In genomic region chr4:99763635-99764101, GRCh38 we compare ENCODE assay signal across 9 cellular contexts. TPM values are rescaled to one million over a fixed set of nuclear protein-coding genes. Genes with fewer than 3 reads are reported as not detected.
DNase-seq lines count a peak whose midpoint lies in the region; ATAC-seq, FAIRE-seq and TF ChIP-seq lines count a peak whose summit lies in the region.
"Had no signal": no experiment of that assay in that cellular context is flagged by ENCODE, and none has a peak within 500 bp of the region (broad histone marks: within the 10 kb centered on the region; RNA-seq: fewer than 3 reads in every experiment).

No MANE protein-coding gene starts in this region.

- POLR2A ChIA-PET in HepG2 (lab: Yijun Ruan, JAX) (no interaction called here), PC-3 (lab: Charles Lee; ENCODE audit: unreplicated experiment) (no interaction called here)

- H3K4me1 ChIP-seq in right lobe of liver (no peaks in the 10 kb centered on the region), HepG2 (ENCODE audit: insufficient read depth, low read length) (no peaks in the 10 kb centered on the region), PC-3 (ENCODE audit: insufficient read depth, low read length) (peaks cover 15% of the 10 kb centered on the region), tibial artery (peaks cover 0 to 26% (median 10%) of the 10 kb centered on the region in 4 donors)

- in situ Hi-C loops in HepG2 (cut with HindIII; ENCODE audit: extremely low pct_ligation_motif_present, low pct_unique_long_range_greater_than_20kb) = no loop called here

- H3K9me3 ChIP-seq in right lobe of liver = no peaks in the 10 kb centered on the region
- H3K9me3 ChIP-seq in HepG2 (ENCODE audit: low read length) = no peaks in the 10 kb centered on the region
- H3K9me3 ChIP-seq in PC-3 (ENCODE audit: low read length) = no peaks in the 10 kb centered on the region
- no peaks in the 10 kb centered on the region for H3K9me3 ChIP-seq in tibial artery

- intact Hi-C loops in right lobe of liver (cut with DNase I) = no loop called here
- intact Hi-C loops in HepG2 (cut with micrococcal nuclease; ENCODE audit: unreplicated experiment) = no loop called here
- intact Hi-C loops in PC-3 (cut with micrococcal nuclease) = no loop called here
- intact Hi-C loops in tibial artery (cut with DNase I; ENCODE audit: low total_unique reads) = no loop called here

- TF ChIP-seq POLR2A in right lobe of liver (IDR thresholded peaks at IDR 0.05) = no peak
- no peak for TF ChIP-seq POLR2A in HepG2 (IDR thresholded peaks at IDR 0.05; ENCODE audit: insufficient read depth in 1 of 2, low read depth in 2 of 2, low read length in 2 of 2)

- H3K9me2 ChIP-seq in PC-3 (replicated peaks; ENCODE audit: low read length) = no peaks in the 10 kb centered on the region

- CTCF ChIA-PET in HepG2 (lab: Yijun Ruan, JAX; ENCODE audit: low intra/inter-chr PET ratio, low total read pairs) = no interaction called here
- CTCF ChIA-PET in PC-3 (lab: Charles Lee) = no interaction called here

- H4K20me1 ChIP-seq in HepG2 (ENCODE audit: insufficient read depth, low read length) (no peaks in the 10 kb centered on the region), PC-3 (ENCODE audit: low read length) (no peaks in the 10 kb centered on the region)

- H3K4me2 ChIP-seq in HepG2 (ENCODE audit: low read depth, low read length) (no peak overlapping the region), PC-3 (ENCODE audit: low read length) (peak overlapping the region; percentile 52; the same call in 1 of the 2 replicates)

- H2AFZ ChIP-seq in HepG2 (ENCODE audit: low read length) (no peak overlapping the region), PC-3 (ENCODE audit: low read length) (no peak overlapping the region)

- TF ChIP-seq CTCF in right lobe of liver (IDR thresholded peaks at IDR 0.05) (no peak), HepG2 (CRISPR knock-in tag; IDR thresholded peaks at IDR 0.05) (no peak), PC-3 (conservative IDR thresholded peaks at IDR 0.05; ENCODE audit: low read depth, low read length) (no peak), fibroblast of pulmonary artery (IDR thresholded peaks at IDR 0.05; ENCODE audit: low read length, missing control alignments) (no peak), tibial artery (IDR thresholded peaks at IDR 0.05) (no peak)

- H3K36me3 ChIP-seq in right lobe of liver = no peaks in the 10 kb centered on the region
- no peaks in the 10 kb centered on the region for H3K36me3 ChIP-seq in HepG2 (replicated peaks in 1 of 2; ENCODE audit: control insufficient read depth in 1 of 2, insufficient read depth in 2 of 2, low read length in 2 of 2)
- H3K36me3 ChIP-seq in PC-3 (ENCODE audit: low read depth, low read length) = no peaks in the 10 kb centered on the region
- H3K36me3 ChIP-seq in tibial artery = no peaks in the 10 kb centered on the region

- peak in 3 of 4 donors; percentile 58 to 99 (median 82) for ATAC-seq in right lobe of liver
- no peak for ATAC-seq in HepG2
- peak; percentile 99 for ATAC-seq in PC-3
- ATAC-seq in HG02588 (IDR thresholded peaks at IDR 0.05; ENCODE audit: unreplicated experiment) = no peak
- no peak for ATAC-seq in GM18870 (IDR thresholded peaks at IDR 0.05; ENCODE audit: unreplicated experiment)

- no peak overlapping the region for H3K4me3 ChIP-seq in right lobe of liver
- no peak overlapping the region for H3K4me3 ChIP-seq in HepG2 (replicated peaks in 1 of 3; ENCODE audit: insufficient read depth in 1 of 3, low read depth in 2 of 3, low read length in 3 of 3)
- no peak overlapping the region for H3K4me3 ChIP-seq in PC-3 (ENCODE audit: low read length)
- no peak overlapping the region for H3K4me3 ChIP-seq in fibroblast of pulmonary artery (replicated peaks; ENCODE audit: low read depth, low read length)
- no peak overlapping the region for H3K4me3 ChIP-seq in tibial artery
- H3K4me3 ChIP-seq: skin epidermis had no signal

- 25% methylated on average over 3 of the region's 3 CpGs for WGBS in right lobe of liver (ENCODE audit: insufficient coverage, low coverage, low lambda C conversion rate, missing lambda C conversion rate)
- 7% methylated on average over 3 of the region's 3 CpGs for WGBS in HepG2 (ENCODE audit: low lambda C conversion rate)

- H3K27ac ChIP-seq in right lobe of liver = no peak overlapping the region
- no peak overlapping the region for H3K27ac ChIP-seq in HepG2 (ENCODE audit: extremely low read length, insufficient read depth, low read length)
- H3K27ac ChIP-seq in PC-3 (ENCODE audit: low read length) = no peak overlapping the region
- peak overlapping the region; percentile 2 to 29 for H3K27ac ChIP-seq in tibial artery
- H3K27ac ChIP-seq: skin epidermis had no signal

- DNase-seq in right lobe of liver (peak in 1 of 3 donors; percentile 24), HepG2 (ENCODE audit: low spot score) (no peak), PC-3 (peak; percentile 95), fibroblast of pulmonary artery (ENCODE audit: low read depth) (peak; percentile 87), tibial artery (peak in 1 of 2 donors; percentile 48), NOMO-1 treated with dmso at 0.1 percent for 144 hours (lab: John Stamatoyannopoulos, UW; ENCODE audit: unreplicated experiment) (no peak)

- BruUV-seq in HepG2 (replicated peaks; lab: Mats Ljungman, UMichigan) (no TSS peak), PC-3 (replicated peaks; lab: Mats Ljungman, UMichigan) (no TSS peak)

- no peaks in the 10 kb centered on the region for H3F3A ChIP-seq in PC-3 (ENCODE audit: low read length, unreplicated experiment)

- no peak for FAIRE-seq in HepG2 (lab: Jason Lieb, UNC)

- H3K79me2 ChIP-seq in HepG2 (ENCODE audit: insufficient read depth, low read length) (no peaks in the 10 kb centered on the region), PC-3 (ENCODE audit: low read length) (no peaks in the 10 kb centered on the region)

- no peak for TF ChIP-seq EP300 in HepG2 (IDR thresholded peaks at IDR 0.05; ENCODE audit: low read depth in 2 of 2, low read length in 2 of 2)
- TF ChIP-seq EP300 in HepG2 (CRISPR knock-in tag; IDR thresholded peaks at IDR 0.05; ENCODE audit: borderline replicate concordance) = no peak

- no peak for TF ChIP-seq RAD21 in HepG2 (CRISPR knock-in tag; IDR thresholded peaks at IDR 0.05)

- H3K27me3 ChIP-seq in right lobe of liver (no peaks in the 10 kb centered on the region), HepG2 (ENCODE audit: control insufficient read depth in 1 of 2, insufficient read depth in 2 of 2, low read length in 2 of 2) (no peaks in the 10 kb centered on the region; a peak in 1 of 5 replicates), PC-3 (ENCODE audit: low read length) (no peaks in the 10 kb centered on the region), tibial artery (no peaks in the 10 kb centered on the region)

- H3K9ac ChIP-seq in HepG2 (ENCODE audit: insufficient read depth, low read depth, low read length) (no peak overlapping the region), PC-3 (ENCODE audit: low read length) (no peak overlapping the region)

TF ChIP-seq in HepG2, 621 proteins besides CTCF, POLR2A, EP300 and RAD21 (continues in another document):
- TF ChIP-seq ZNF83 (CRISPR knock-in tag; IDR thresholded peaks at IDR 0.05; ENCODE audit: borderline replicate concordance) = no peak
- no peak for TF ChIP-seq MAZ (IDR thresholded peaks at IDR 0.05; ENCODE audit: borderline replicate concordance, low read depth, low read length)
- no peak for TF ChIP-seq MAZ (CRISPR knock-in tag; IDR thresholded peaks at IDR 0.05; ENCODE audit: low read depth)
- no peak for TF ChIP-seq PHF20 (CRISPR knock-in tag; IDR thresholded peaks at IDR 0.05)
- no peak for TF ChIP-seq ZNF720 (CRISPR knock-in tag; IDR thresholded peaks at IDR 0.05)

RNA-seq across cellular contexts. Expression of gene DAPP1, which starts 53.0 kb away (rescaled TPM):
- total RNA-seq in right lobe of liver (1 to 10 TPM in 2 of 6 experiments, under 1 TPM in 4; 0.12 to 1.5 (median 0.73) TPM), HepG2 (2016; rRNA removed; fragmentation: Illumina TruSeq; extraction: Trizol) (not detected in 2 replicates), PC-3 (2014; rRNA removed) (11.6 and 11.8 TPM in 2 replicates)
- not detected in 2 replicates for total RNA-seq in HepG2 (2016; cell fraction: cytosol; rRNA removed; fragmentation: Illumina TruSeq; extraction: Trizol; ENCODE audit: low read depth)
- not detected in 2 replicates for total RNA-seq in HepG2 (2016; cell fraction: insoluble cytoplasmic fraction; rRNA removed; fragmentation: Illumina TruSeq; extraction: Trizol)
- total RNA-seq in HepG2 (2016; cell fraction: membrane; rRNA removed; fragmentation: Illumina TruSeq; extraction: Trizol) = not detected in 2 replicates
- total RNA-seq in HepG2 (2016; cell fraction: nucleus; rRNA removed; fragmentation: Illumina TruSeq; extraction: Trizol) = not detected in 2 replicates
- not detected in 2 replicates for polyA plus RNA-seq in HepG2 (2011; rRNA removed)
- polyA plus RNA-seq in HepG2 (2011; cell fraction: cytosol; rRNA removed) = not detected in 2 replicates
- polyA plus RNA-seq in HepG2 (2011; cell fraction: nucleus; rRNA removed) = not detected in 2 replicates
- polyA plus RNA-seq in HepG2 (2012) = not detected in 2 replicates
- not detected in 2 replicates for polyA plus RNA-seq in HepG2 (2016; cell fraction: cytosol; fragmentation: Illumina TruSeq; extraction: Trizol; ENCODE audit: low read depth)
- polyA plus RNA-seq in HepG2 (2016; cell fraction: insoluble cytoplasmic fraction; fragmentation: Illumina TruSeq; extraction: Trizol; ENCODE audit: low read depth) = not detected in 2 replicates
- not detected in 2 replicates for polyA plus RNA-seq in HepG2 (2016; cell fraction: membrane; fragmentation: Illumina TruSeq; extraction: Trizol; ENCODE audit: low read depth)
- not detected in 2 replicates for polyA plus RNA-seq in HepG2 (2016; cell fraction: nucleus; fragmentation: Illumina TruSeq; extraction: Trizol; ENCODE audit: insufficient read depth, low read depth)
- polyA minus RNA-seq in HepG2 (2011; rRNA and poly(A)+ RNA removed; ENCODE audit: low replicate concordance) = 0.19 TPM in 1 of 2 replicates, not detected in the other
- polyA minus RNA-seq in HepG2 (2011; cell fraction: cytosol; rRNA and poly(A)+ RNA removed) = not detected in 2 replicates
- polyA minus RNA-seq in HepG2 (2011; cell fraction: nucleus; rRNA and poly(A)+ RNA removed) = not detected in 2 replicates

Comparison
In these comparisons a context has a peak if more than half of its experiments do, and no peak if none do; other contexts are left out.
1. ATAC-seq: peak in right lobe of liver (3 of 4) and PC-3 (single experiment); none in HepG2 (single experiment), HG02588 (single experiment) and GM18870 (single experiment).
2. DNase-seq: peak in PC-3 (single experiment) and fibroblast of pulmonary artery (single experiment); none in HepG2 (single experiment) and NOMO-1 treated with dmso at 0.1 percent for 144 hours (single experiment).
3. H3K27ac ChIP-seq: peak in tibial artery (2 of 2); none in right lobe of liver (0 of 3), HepG2 (single experiment) and PC-3 (single experiment).